In the genomic region with DNA sequence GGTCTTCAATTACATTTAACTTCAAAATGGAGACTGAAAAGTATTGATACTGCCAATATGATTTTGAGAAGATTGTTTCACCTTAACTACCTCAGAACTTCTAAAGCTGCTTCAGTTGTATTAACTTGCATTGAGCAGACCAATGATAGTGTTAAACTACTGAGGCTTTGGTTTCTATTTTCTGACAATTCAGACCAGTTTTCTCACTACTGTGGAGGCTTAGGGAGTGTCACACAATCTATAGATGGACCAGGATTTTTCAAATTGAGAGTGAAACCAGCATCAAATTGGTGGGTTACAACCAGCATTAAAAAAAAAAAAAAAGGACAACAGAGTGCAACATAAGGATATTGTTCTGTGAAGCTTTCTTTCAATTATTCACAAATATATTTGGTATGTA, we compare ENCODE assay signal across 22 cellular contexts. TPM values are rescaled to one million over a fixed set of nuclear protein-coding genes. Genes with fewer than 3 reads are reported as not detected.
DNase-seq lines count a peak whose midpoint lies in the region; ATAC-seq and TF ChIP-seq lines count a peak whose summit lies in the region.
"Had no signal": no experiment of that assay in that cellular context is flagged by ENCODE, and none has a peak within 500 bp of the region (broad histone marks: within the 10 kb centered on the region; RNA-seq: fewer than 3 reads in every experiment).

No MANE protein-coding gene starts in this region.

- H3K27ac ChIP-seq in suprapubic skin = no peak overlapping the region
- H3K27ac ChIP-seq: C4-2B, SJCRH30 had no signal

- no peaks in the 10 kb centered on the region for H3K27me3 Mint-ChIP-seq in T-helper 2 cell treated with Interferon-gamma antibody and Interleukin-4, amounts not matched to agents 5 μg/mL and 100 μg/mL, for 36 hours (ENCODE audit: low read depth)
- H3K27me3 Mint-ChIP-seq in activated naive CD8-positive, alpha-beta T cell treated with anti-CD3 and anti-CD28 coated beads for 36 hours = no peaks in the 10 kb centered on the region
- no peaks in the 10 kb centered on the region for H3K27me3 Mint-ChIP-seq in activated naive CD8-positive, alpha-beta T cell treated with anti-CD3 and anti-CD28 coated beads, Interleukin-2, amount 50 U/mL, for 24 hours
- H3K27me3 Mint-ChIP-seq in naive thymus-derived CD8-positive, alpha-beta T cell = no peaks in the 10 kb centered on the region
- H3K27me3 Mint-ChIP-seq: IgD-negative memory B cell had no signal

- TF ChIP-seq EP300 in suprapubic skin (IDR thresholded peaks at IDR 0.05) = no peak

- no peak for ATAC-seq in activated naive CD8-positive, alpha-beta T cell treated with anti-CD3 and anti-CD28 coated beads, Interleukin-2, amount 50 U/mL, for 24 hours
- ATAC-seq in HG02610 (IDR thresholded peaks at IDR 0.05; ENCODE audit: unreplicated experiment) = peak; percentile 40
- ATAC-seq in naive thymus-derived CD8-positive, alpha-beta T cell = no peak

- no peaks in the 10 kb centered on the region for H3K9me3 ChIP-seq in suprapubic skin
- H3K9me3 ChIP-seq: Caco-2, SJCRH30 had no signal

- no peak overlapping the region for H3K4me3 Mint-ChIP-seq in T-helper 2 cell treated with Interferon-gamma antibody and Interleukin-4, amounts not matched to agents 5 μg/mL and 100 μg/mL, for 36 hours
- H3K4me3 Mint-ChIP-seq in activated naive CD8-positive, alpha-beta T cell treated with anti-CD3 and anti-CD28 coated beads for 36 hours = no peak overlapping the region
- no peak overlapping the region for H3K4me3 Mint-ChIP-seq in activated naive CD8-positive, alpha-beta T cell treated with anti-CD3 and anti-CD28 coated beads, Interleukin-2, amount 50 U/mL, for 24 hours
- no peak overlapping the region for H3K4me3 Mint-ChIP-seq in naive thymus-derived CD8-positive, alpha-beta T cell
- H3K4me3 Mint-ChIP-seq: IgD-negative memory B cell had no signal

- no peaks in the 10 kb centered on the region for H3K27me3 ChIP-seq in suprapubic skin
- H3K27me3 ChIP-seq: SJCRH30 had no signal

- no peak for TF ChIP-seq CTCF in suprapubic skin (IDR thresholded peaks at IDR 0.05)

- no peaks in the 10 kb centered on the region for H3K4me1 ChIP-seq in suprapubic skin
- H3K4me1 ChIP-seq: Caco-2, SJCRH30 had no signal

- H3K9me3 Mint-ChIP-seq in T-helper 2 cell treated with Interferon-gamma antibody and Interleukin-4, amounts not matched to agents 5 μg/mL and 100 μg/mL, for 36 hours = no peaks in the 10 kb centered on the region
- no peaks in the 10 kb centered on the region for H3K9me3 Mint-ChIP-seq in activated naive CD8-positive, alpha-beta T cell treated with anti-CD3 and anti-CD28 coated beads for 36 hours
- no peaks in the 10 kb centered on the region for H3K9me3 Mint-ChIP-seq in activated naive CD8-positive, alpha-beta T cell treated with anti-CD3 and anti-CD28 coated beads, Interleukin-2, amount 50 U/mL, for 24 hours
- H3K9me3 Mint-ChIP-seq in naive thymus-derived CD8-positive, alpha-beta T cell = no peaks in the 10 kb centered on the region
- H3K9me3 Mint-ChIP-seq: IgD-negative memory B cell had no signal

- H3K36me3 Mint-ChIP-seq in T-helper 2 cell treated with Interferon-gamma antibody and Interleukin-4, amounts not matched to agents 5 μg/mL and 100 μg/mL, for 36 hours (ENCODE audit: low read depth) = peaks cover 39% of the 10 kb centered on the region
- H3K36me3 Mint-ChIP-seq in activated naive CD8-positive, alpha-beta T cell treated with anti-CD3 and anti-CD28 coated beads for 36 hours = peaks cover 22% of the 10 kb centered on the region
- H3K36me3 Mint-ChIP-seq in activated naive CD8-positive, alpha-beta T cell treated with anti-CD3 and anti-CD28 coated beads, Interleukin-2, amount 50 U/mL, for 24 hours (ENCODE audit: low read depth) = peaks cover 25% of the 10 kb centered on the region
- H3K36me3 Mint-ChIP-seq in naive thymus-derived CD8-positive, alpha-beta T cell = peaks cover 0 to 49% (median 14%) of the 10 kb centered on the region in 3 donors

- peaks cover 34% of the 10 kb centered on the region for H3K4me1 Mint-ChIP-seq in T-helper 2 cell treated with Interferon-gamma antibody and Interleukin-4, amounts not matched to agents 5 μg/mL and 100 μg/mL, for 36 hours (ENCODE audit: low read depth)
- H3K4me1 Mint-ChIP-seq in activated naive CD8-positive, alpha-beta T cell treated with anti-CD3 and anti-CD28 coated beads for 36 hours = peaks cover 36% of the 10 kb centered on the region
- peaks cover 41% of the 10 kb centered on the region for H3K4me1 Mint-ChIP-seq in activated naive CD8-positive, alpha-beta T cell treated with anti-CD3 and anti-CD28 coated beads, Interleukin-2, amount 50 U/mL, for 24 hours
- H3K4me1 Mint-ChIP-seq in naive thymus-derived CD8-positive, alpha-beta T cell = peaks cover 22 to 56% (median 49%) of the 10 kb centered on the region in 4 donors

- no peak for TF ChIP-seq POLR2A in suprapubic skin (IDR thresholded peaks at IDR 0.05)

- DNase-seq in T-helper 2 cell treated with Interferon-gamma antibody and Interleukin-4, amounts not matched to agents 5 μg/mL and 100 μg/mL, for 36 hours (ENCODE audit: low spot score) = no peak
- DNase-seq in T-helper 2 cell = no peak
- DNase-seq in activated naive CD8-positive, alpha-beta T cell treated with anti-CD3 and anti-CD28 coated beads for 36 hours = no peak
- DNase-seq in activated naive CD8-positive, alpha-beta T cell treated with anti-CD3 and anti-CD28 coated beads, Interleukin-2, amount 50 U/mL, for 24 hours = no peak
- DNase-seq in naive thymus-derived CD8-positive, alpha-beta T cell = no peak
- no peak for DNase-seq in suprapubic skin (ENCODE audit: low spot score in 2 of 2)
- DNase-seq in hippocampal formation (lab: John Stamatoyannopoulos, UW) = no peak
- DNase-seq: 8988T, Caco-2, DND-41, Karpas-422, NCI-H1417 treated with DMSO at 0.1 percent for 48 hours, NCI-H187, NCI-H446 treated with DMSO at 0.1 percent for 48 hours, NCI-H526 treated with DMSO at 0.1 percent for 48 hours, OCI-M1, SJCRH30 had no signal

- peak overlapping the region; percentile 16 for H3K27ac Mint-ChIP-seq in T-helper 2 cell treated with Interferon-gamma antibody and Interleukin-4, amounts not matched to agents 5 μg/mL and 100 μg/mL, for 36 hours
- peak overlapping the region; percentile 15 for H3K27ac Mint-ChIP-seq in activated naive CD8-positive, alpha-beta T cell treated with anti-CD3 and anti-CD28 coated beads for 36 hours
- no peak overlapping the region for H3K27ac Mint-ChIP-seq in activated naive CD8-positive, alpha-beta T cell treated with anti-CD3 and anti-CD28 coated beads, Interleukin-2, amount 50 U/mL, for 24 hours
- H3K27ac Mint-ChIP-seq in naive thymus-derived CD8-positive, alpha-beta T cell = peak overlapping the region in 6 of 10 donors; percentile 6 to 88 (median 71)

- POLR2A ChIA-PET in naive thymus-derived CD8-positive, alpha-beta T cell (lab: Charles Lee) = interaction anchor here (1.3 kb wide), 1 partner anchor 10 kb away, joined by 4 read pairs; no protein-coding TSS in a partner anchor

- H3K36me3 ChIP-seq in suprapubic skin = peaks cover 21% of the 10 kb centered on the region

- H3K4me3 ChIP-seq in suprapubic skin = no peak overlapping the region
- H3K4me3 ChIP-seq: SJCRH30 had no signal

RNA-seq across cellular contexts. Expression of gene COG1, which starts 21.2 kb away (rescaled TPM):
- 10 to 100 TPM; 23.4 to 27.7 TPM for total RNA-seq in activated naive CD8-positive, alpha-beta T cell treated with anti-CD3 and anti-CD28 coated beads for 36 hours
- total RNA-seq in naive thymus-derived CD8-positive, alpha-beta T cell = 10 to 100 TPM; 85.0 to 97.4 TPM
- polyA plus RNA-seq in naive thymus-derived CD8-positive, alpha-beta T cell = 10 to 100 TPM; 17.0 to 38.0 (median 30.5) TPM
- total RNA-seq in suprapubic skin = 10 to 100 TPM; 17.9 to 65.8 (median 23.8) TPM

RNA-seq across cellular contexts. Expression of gene CPSF4L, which starts 47.7 kb away (rescaled TPM):
- total RNA-seq in activated naive CD8-positive, alpha-beta T cell treated with anti-CD3 and anti-CD28 coated beads for 36 hours = not detected
- not detected for total RNA-seq in naive thymus-derived CD8-positive, alpha-beta T cell
- polyA plus RNA-seq in naive thymus-derived CD8-positive, alpha-beta T cell = not detected
- not detected for total RNA-seq in suprapubic skin
- total RNA-seq: Caco-2, M059J, SJCRH30 had no signal
- polyA plus RNA-seq: AG04450, IgD-negative memory B cell had no signal

RNA-seq across cellular contexts. Expression of gene SSTR2, which starts 49.2 kb away (rescaled TPM):
- under 1 TPM; 0.04 to 0.16 TPM for total RNA-seq in activated naive CD8-positive, alpha-beta T cell treated with anti-CD3 and anti-CD28 coated beads for 36 hours
- not detected for total RNA-seq in naive thymus-derived CD8-positive, alpha-beta T cell
- not detected for polyA plus RNA-seq in naive thymus-derived CD8-positive, alpha-beta T cell
- total RNA-seq in suprapubic skin = under 1 TPM; 0.30 to 0.89 (median 0.78) TPM
- polyA plus RNA-seq: IgD-negative memory B cell had no signal
